In the genomic region with DNA sequence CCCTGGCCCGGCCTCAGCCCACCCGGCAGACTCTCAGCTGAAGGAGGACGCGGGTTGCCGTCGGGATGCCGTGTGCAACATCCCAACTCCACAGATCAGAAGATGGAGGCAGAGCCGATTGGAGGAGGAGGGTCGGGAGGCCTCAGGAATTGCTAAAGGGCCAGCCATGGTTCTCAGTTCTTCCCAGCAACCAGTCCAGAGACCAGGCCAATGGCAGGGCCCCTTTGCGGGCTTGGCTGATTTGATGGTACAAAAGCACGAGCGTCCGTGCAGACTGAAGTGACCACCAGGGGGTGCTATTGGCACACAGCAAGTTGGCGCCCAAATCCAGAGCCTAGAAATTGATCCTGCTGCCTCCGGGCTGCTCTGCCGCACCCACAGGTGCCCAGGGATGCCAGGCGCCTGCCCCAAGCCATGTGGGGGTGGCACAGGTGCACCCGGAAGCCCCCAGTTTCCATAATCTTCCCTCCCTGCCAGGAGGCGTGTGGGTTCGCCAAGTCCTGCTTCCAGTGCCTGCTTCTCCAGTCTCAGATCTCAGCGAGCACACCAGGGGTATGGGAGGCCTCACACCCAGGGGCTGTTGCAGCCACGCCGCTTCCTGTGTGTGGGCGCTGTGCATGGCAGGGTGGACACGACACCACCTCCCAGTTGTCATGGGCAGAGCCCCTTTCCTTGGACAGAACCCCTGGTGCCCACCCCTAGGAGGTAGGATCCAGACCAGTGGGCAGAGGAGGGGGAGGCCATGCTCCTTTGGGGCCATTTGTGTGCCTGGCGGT, we compare ENCODE assay signal across 1 cellular context.
TF ChIP-seq lines count a peak whose summit lies in the region.

No MANE protein-coding gene starts in this region.

TF ChIP-seq in HepG2, 621 proteins besides CTCF, POLR2A, EP300 and RAD21 (continued from another document and continues in another):
- TF ChIP-seq, protein P1, sequence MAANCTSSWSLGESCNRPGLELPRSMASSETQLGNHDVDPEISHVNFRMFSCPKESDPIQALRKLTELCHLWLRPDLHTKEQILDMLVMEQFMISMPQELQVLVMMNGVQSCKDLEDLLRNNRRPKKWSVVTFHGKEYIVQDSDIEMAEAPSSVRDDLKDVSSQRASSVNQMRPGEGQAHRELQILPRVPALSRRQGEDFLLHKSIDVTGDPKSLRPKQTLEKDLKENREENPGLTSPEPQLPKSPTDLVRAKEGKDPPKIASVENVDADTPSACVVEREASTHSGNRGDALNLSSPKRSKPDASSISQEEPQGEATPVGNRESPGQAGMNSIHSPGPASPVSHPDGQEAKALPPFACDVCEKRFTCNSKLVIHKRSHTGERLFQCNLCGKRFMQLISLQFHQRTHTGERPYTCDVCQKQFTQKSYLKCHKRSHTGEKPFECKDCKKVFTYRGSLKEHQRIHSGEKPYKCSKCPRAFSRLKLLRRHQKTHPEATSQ (CRISPR knock-in tag; IDR thresholded peaks at IDR 0.05; ENCODE audit: borderline replicate concordance), result no peak
- TF ChIP-seq TAF1 (CRISPR knock-in tag; IDR thresholded peaks at IDR 0.05) (peak; percentile 22; the same call in 1 of the 2 replicates), PAF1 (CRISPR knock-in tag; IDR thresholded peaks at IDR 0.05) (no peak), ZNF878 (CRISPR knock-in tag; IDR thresholded peaks at IDR 0.05) (no peak), HDAC2 (CRISPR knock-in tag; IDR thresholded peaks at IDR 0.05) (0 out of 2 replicates have a peak, but pooled peaks have one; percentile 31), ZNF629 (CRISPR knock-in tag; conservative IDR thresholded peaks at IDR 0.05) (no peak), ZNF644 (CRISPR knock-in tag; IDR thresholded peaks at IDR 0.05; ENCODE audit: low read depth) (no peak), ZNF431 (CRISPR knock-in tag; IDR thresholded peaks at IDR 0.05; ENCODE audit: borderline replicate concordance, low read depth) (no peak), ZNF460 (CRISPR knock-in tag; IDR thresholded peaks at IDR 0.05; ENCODE audit: borderline replicate concordance) (no peak), ZNF432 (CRISPR knock-in tag; IDR thresholded peaks at IDR 0.05; ENCODE audit: borderline replicate concordance) (no peak; the same call in 1 of the 2 replicates), ZNF816 (CRISPR knock-in tag; IDR thresholded peaks at IDR 0.05; ENCODE audit: borderline replicate concordance) (peak; percentile 53; the same call in 1 of the 2 replicates), ZNF367 (CRISPR knock-in tag; IDR thresholded peaks at IDR 0.05; ENCODE audit: borderline replicate concordance) (no peak), POLR2G (IDR thresholded peaks at IDR 0.05; ENCODE audit: low read depth, low read length) (no peak), JARID2 (CRISPR knock-in tag; IDR thresholded peaks at IDR 0.05; ENCODE audit: insufficient replicate concordance) (no peak), SIN3A (IDR thresholded peaks at IDR 0.05; ENCODE audit: borderline replicate concordance, low read depth, low read length) (no peak), FOXJ3 (CRISPR knock-in tag; IDR thresholded peaks at IDR 0.05; ENCODE audit: borderline replicate concordance) (no peak), ZNF572 (CRISPR knock-in tag; IDR thresholded peaks at IDR 0.05) (peak; percentile 77; the same call in 1 of the 2 replicates), ESRRA (CRISPR knock-in tag; IDR thresholded peaks at IDR 0.05; ENCODE audit: low read depth) (no peak), ZNF562 (CRISPR knock-in tag; IDR thresholded peaks at IDR 0.05; ENCODE audit: borderline replicate concordance) (no peak), DR1 (CRISPR knock-in tag; IDR thresholded peaks at IDR 0.05) (0 out of 2 replicates have a peak, but pooled peaks have one; percentile 14), BCL6 (CRISPR knock-in tag; IDR thresholded peaks at IDR 0.05) (peak; percentile 30), YEATS2 (CRISPR knock-in tag; IDR thresholded peaks at IDR 0.05; ENCODE audit: borderline replicate concordance) (peak; percentile 7; the same call in 1 of the 2 replicates), TARDBP (CRISPR knock-in tag; IDR thresholded peaks at IDR 0.05) (no peak), SOX6 (IDR thresholded peaks at IDR 0.05) (no peak), SOX6 (CRISPR knock-in tag; IDR thresholded peaks at IDR 0.05) (peak; percentile 69; the same call in 1 of the 2 replicates), HMG20A (CRISPR knock-in tag; IDR thresholded peaks at IDR 0.05; ENCODE audit: borderline replicate concordance) (no peak; the same call in 1 of the 2 replicates), NFYB (CRISPR knock-in tag; IDR thresholded peaks at IDR 0.05) (0 out of 2 replicates have a peak, but pooled peaks have one; percentile 21), ZNF274 (CRISPR knock-in tag; IDR thresholded peaks at IDR 0.05) (peak; percentile 6; the same call in 1 of the 2 replicates), NCOR1 (IDR thresholded peaks at IDR 0.05; ENCODE audit: borderline replicate concordance, low read length) (no peak), KLF16 (CRISPR knock-in tag; IDR thresholded peaks at IDR 0.05) (peak; percentile 35 to 43; a peak in 1 of 4 replicates), ZFP41 (CRISPR knock-in tag; IDR thresholded peaks at IDR 0.05; ENCODE audit: borderline replicate concordance) (no peak)
- TF ChIP-seq, protein P2, sequence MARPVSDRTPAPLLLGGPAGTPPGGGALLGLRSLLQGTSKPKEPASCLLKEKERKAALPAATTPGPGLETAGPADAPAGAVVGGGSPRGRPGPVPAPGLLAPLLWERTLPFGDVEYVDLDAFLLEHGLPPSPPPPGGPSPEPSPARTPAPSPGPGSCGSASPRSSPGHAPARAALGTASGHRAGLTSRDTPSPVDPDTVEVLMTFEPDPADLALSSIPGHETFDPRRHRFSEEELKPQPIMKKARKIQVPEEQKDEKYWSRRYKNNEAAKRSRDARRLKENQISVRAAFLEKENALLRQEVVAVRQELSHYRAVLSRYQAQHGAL (CRISPR knock-in tag; IDR thresholded peaks at IDR 0.05; ENCODE audit: not compliant biosample characterization), result no peak
- TF ChIP-seq, protein P3, sequence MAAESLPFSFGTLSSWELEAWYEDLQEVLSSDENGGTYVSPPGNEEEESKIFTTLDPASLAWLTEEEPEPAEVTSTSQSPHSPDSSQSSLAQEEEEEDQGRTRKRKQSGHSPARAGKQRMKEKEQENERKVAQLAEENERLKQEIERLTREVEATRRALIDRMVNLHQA (CRISPR knock-in tag; IDR thresholded peaks at IDR 0.05), result no peak
- TF ChIP-seq, protein P4, sequence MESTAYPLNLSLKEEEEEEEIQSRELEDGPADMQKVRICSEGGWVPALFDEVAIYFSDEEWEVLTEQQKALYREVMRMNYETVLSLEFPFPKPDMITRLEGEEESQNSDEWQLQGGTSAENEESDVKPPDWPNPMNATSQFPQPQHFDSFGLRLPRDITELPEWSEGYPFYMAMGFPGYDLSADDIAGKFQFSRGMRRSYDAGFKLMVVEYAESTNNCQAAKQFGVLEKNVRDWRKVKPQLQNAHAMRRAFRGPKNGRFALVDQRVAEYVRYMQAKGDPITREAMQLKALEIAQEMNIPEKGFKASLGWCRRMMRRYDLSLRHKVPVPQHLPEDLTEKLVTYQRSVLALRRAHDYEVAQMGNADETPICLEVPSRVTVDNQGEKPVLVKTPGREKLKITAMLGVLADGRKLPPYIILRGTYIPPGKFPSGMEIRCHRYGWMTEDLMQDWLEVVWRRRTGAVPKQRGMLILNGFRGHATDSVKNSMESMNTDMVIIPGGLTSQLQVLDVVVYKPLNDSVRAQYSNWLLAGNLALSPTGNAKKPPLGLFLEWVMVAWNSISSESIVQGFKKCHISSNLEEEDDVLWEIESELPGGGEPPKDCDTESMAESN (CRISPR knock-in tag; conservative IDR thresholded peaks at IDR 0.05), result no peak; the same call in 1 of the 2 replicates
- TF ChIP-seq, protein P5, sequence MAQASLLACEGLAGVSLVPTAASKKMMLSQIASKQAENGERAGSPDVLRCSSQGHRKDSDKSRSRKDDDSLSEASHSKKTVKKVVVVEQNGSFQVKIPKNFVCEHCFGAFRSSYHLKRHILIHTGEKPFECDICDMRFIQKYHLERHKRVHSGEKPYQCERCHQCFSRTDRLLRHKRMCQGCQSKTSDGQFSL (CRISPR knock-in tag; IDR thresholded peaks at IDR 0.05), result no peak
- TF ChIP-seq, protein P6, sequence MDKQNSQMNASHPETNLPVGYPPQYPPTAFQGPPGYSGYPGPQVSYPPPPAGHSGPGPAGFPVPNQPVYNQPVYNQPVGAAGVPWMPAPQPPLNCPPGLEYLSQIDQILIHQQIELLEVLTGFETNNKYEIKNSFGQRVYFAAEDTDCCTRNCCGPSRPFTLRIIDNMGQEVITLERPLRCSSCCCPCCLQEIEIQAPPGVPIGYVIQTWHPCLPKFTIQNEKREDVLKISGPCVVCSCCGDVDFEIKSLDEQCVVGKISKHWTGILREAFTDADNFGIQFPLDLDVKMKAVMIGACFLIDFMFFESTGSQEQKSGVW (CRISPR knock-in tag; IDR thresholded peaks at IDR 0.05; ENCODE audit: borderline replicate concordance), result no peak
- TF ChIP-seq, protein P7, sequence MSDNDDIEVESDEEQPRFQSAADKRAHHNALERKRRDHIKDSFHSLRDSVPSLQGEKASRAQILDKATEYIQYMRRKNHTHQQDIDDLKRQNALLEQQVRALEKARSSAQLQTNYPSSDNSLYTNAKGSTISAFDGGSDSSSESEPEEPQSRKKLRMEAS (IDR thresholded peaks at IDR 0.05), result peak; percentile 58
- TF ChIP-seq, protein P8, sequence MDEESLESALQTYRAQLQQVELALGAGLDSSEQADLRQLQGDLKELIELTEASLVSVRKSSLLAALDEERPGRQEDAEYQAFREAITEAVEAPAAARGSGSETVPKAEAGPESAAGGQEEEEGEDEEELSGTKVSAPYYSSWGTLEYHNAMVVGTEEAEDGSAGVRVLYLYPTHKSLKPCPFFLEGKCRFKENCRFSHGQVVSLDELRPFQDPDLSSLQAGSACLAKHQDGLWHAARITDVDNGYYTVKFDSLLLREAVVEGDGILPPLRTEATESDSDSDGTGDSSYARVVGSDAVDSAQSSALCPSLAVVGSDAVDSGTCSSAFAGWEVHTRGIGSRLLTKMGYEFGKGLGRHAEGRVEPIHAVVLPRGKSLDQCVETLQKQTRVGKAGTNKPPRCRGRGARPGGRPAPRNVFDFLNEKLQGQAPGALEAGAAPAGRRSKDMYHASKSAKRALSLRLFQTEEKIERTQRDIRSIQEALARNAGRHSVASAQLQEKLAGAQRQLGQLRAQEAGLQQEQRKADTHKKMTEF (CRISPR knock-in tag; IDR thresholded peaks at IDR 0.05), result peak; percentile 82
- TF ChIP-seq, protein P9, sequence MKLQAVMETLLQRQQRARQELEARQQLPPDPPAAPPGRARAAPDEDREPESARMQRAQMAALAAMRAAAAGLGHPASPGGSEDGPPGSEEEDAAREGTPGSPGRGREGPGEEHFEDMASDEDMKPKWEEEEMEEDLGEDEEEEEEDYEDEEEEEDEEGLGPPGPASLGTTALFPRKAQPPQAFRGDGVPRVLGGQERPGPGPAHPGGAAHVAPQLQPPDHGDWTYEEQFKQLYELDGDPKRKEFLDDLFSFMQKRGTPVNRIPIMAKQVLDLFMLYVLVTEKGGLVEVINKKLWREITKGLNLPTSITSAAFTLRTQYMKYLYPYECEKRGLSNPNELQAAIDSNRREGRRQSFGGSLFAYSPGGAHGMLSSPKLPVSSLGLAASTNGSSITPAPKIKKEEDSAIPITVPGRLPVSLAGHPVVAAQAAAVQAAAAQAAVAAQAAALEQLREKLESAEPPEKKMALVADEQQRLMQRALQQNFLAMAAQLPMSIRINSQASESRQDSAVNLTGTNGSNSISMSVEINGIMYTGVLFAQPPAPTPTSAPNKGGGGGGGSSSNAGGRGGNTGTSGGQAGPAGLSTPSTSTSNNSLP (IDR thresholded peaks at IDR 0.05; ENCODE audit: low read depth, low read length), result no peak; the same call in 1 of the 2 replicates
- TF ChIP-seq, protein P10, sequence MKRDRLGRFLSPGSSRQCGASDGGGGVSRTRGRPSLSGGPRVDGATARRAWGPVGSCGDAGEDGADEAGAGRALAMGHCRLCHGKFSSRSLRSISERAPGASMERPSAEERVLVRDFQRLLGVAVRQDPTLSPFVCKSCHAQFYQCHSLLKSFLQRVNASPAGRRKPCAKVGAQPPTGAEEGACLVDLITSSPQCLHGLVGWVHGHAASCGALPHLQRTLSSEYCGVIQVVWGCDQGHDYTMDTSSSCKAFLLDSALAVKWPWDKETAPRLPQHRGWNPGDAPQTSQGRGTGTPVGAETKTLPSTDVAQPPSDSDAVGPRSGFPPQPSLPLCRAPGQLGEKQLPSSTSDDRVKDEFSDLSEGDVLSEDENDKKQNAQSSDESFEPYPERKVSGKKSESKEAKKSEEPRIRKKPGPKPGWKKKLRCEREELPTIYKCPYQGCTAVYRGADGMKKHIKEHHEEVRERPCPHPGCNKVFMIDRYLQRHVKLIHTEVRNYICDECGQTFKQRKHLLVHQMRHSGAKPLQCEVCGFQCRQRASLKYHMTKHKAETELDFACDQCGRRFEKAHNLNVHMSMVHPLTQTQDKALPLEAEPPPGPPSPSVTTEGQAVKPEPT (CRISPR knock-in tag; IDR thresholded peaks at IDR 0.05; ENCODE audit: low read depth), result no peak
- TF ChIP-seq, protein P11, sequence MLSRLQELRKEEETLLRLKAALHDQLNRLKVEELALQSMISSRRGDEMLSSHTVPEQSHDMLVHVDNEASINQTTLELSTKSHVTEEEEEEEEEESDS (CRISPR knock-in tag; IDR thresholded peaks at IDR 0.05; ENCODE audit: borderline replicate concordance), result no peak
- TF ChIP-seq, protein P12, sequence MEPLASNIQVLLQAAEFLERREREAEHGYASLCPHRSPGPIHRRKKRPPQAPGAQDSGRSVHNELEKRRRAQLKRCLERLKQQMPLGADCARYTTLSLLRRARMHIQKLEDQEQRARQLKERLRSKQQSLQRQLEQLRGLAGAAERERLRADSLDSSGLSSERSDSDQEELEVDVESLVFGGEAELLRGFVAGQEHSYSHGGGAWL (CRISPR knock-in tag; IDR thresholded peaks at IDR 0.05), result peak; percentile 72; the same call in 1 of the 2 replicates
- TF ChIP-seq, protein P13, sequence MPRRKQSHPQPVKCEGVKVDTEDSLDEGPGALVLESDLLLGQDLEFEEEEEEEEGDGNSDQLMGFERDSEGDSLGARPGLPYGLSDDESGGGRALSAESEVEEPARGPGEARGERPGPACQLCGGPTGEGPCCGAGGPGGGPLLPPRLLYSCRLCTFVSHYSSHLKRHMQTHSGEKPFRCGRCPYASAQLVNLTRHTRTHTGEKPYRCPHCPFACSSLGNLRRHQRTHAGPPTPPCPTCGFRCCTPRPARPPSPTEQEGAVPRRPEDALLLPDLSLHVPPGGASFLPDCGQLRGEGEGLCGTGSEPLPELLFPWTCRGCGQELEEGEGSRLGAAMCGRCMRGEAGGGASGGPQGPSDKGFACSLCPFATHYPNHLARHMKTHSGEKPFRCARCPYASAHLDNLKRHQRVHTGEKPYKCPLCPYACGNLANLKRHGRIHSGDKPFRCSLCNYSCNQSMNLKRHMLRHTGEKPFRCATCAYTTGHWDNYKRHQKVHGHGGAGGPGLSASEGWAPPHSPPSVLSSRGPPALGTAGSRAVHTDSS (CRISPR knock-in tag; conservative IDR thresholded peaks at IDR 0.05), result no peak; the same call in 1 of the 2 replicates
